Comparison of ENCODE assay signal across 13 cellular contexts in genomic region chr12:12405882-12406281, GRCh38. TPM values are rescaled to one million over a fixed set of nuclear protein-coding genes. Genes with fewer than 3 reads are reported as not detected.
A peak's percentile ranks its signal among the peaks of the same experiment; 100 is the strongest.
DNase-seq lines count a peak whose midpoint lies in the region; ATAC-seq and TF ChIP-seq lines count a peak whose summit lies in the region.
"Had no signal": no experiment of that assay in that cellular context is flagged by ENCODE, and none has a peak within 500 bp of the region (broad histone marks: within the 10 kb centered on the region; RNA-seq: fewer than 3 reads in every experiment).

No MANE protein-coding gene starts in this region.

- no peaks in the 10 kb centered on the region for H4K20me1 ChIP-seq in SK-N-SH (ENCODE audit: insufficient read depth)

- no peaks in the 10 kb centered on the region for H3K9me2 ChIP-seq in SK-N-SH

- POLR2A ChIA-PET in SK-N-SH (lab: Yijun Ruan, JAX), result no interaction called here

- no peak overlapping the region for H3K9ac ChIP-seq in SK-N-SH

- TF ChIP-seq CTCF in left ventricle myocardium inferior (IDR thresholded peaks at IDR 0.05; ENCODE audit: borderline replicate concordance), result no peak
- TF ChIP-seq CTCF in SK-N-SH (IDR thresholded peaks at IDR 0.05), result no peak

- H3K4me1 ChIP-seq in left ventricle myocardium inferior, result peaks cover 23% of the 10 kb centered on the region
- peaks cover 0 to 5% of the 10 kb centered on the region in 2 experiments; a peak in 2 of 4 replicates for H3K4me1 ChIP-seq in SK-N-SH (ENCODE audit: control insufficient read depth in 1 of 2, insufficient read depth in 2 of 2, low read depth in 1 of 2, low read length in 1 of 2)

- TF ChIP-seq RAD21 in SK-N-SH (IDR thresholded peaks at IDR 0.05; ENCODE audit: low read length), result no peak

- WGBS in SK-N-SH (ENCODE audit: low lambda C conversion rate), result 42% methylated on average over 5 of the region's 5 CpGs

- no peak overlapping the region for H2AFZ ChIP-seq in SK-N-SH (ENCODE audit: low read depth)

- H3K27me3 ChIP-seq in left ventricle myocardium inferior (ENCODE audit: low read depth), result no peaks in the 10 kb centered on the region
- no peaks in the 10 kb centered on the region for H3K27me3 ChIP-seq in SK-N-SH (ENCODE audit: insufficient read depth)
- H3K27me3 ChIP-seq: tibial artery had no signal

- no peak overlapping the region for H3K4me2 ChIP-seq in SK-N-SH

- no peaks in the 10 kb centered on the region for H3F3A ChIP-seq in SK-N-SH (replicated peaks; ENCODE audit: insufficient read depth)

- H3K4me3 ChIP-seq in left ventricle myocardium inferior, result no peak overlapping the region
- no peak overlapping the region for H3K4me3 ChIP-seq in SK-N-SH (ENCODE audit: low read depth in 2 of 2, low read length in 1 of 2)
- H3K4me3 ChIP-seq: SK-N-MC, tibial artery had no signal

- H3K79me2 ChIP-seq in SK-N-SH (ENCODE audit: insufficient read depth), result no peaks in the 10 kb centered on the region

- H3K9me3 ChIP-seq in left ventricle myocardium inferior (replicated peaks) (no peaks in the 10 kb centered on the region), SK-N-SH (no peaks in the 10 kb centered on the region)
- H3K9me3 ChIP-seq: tibial artery had no signal

- H3K27ac ChIP-seq in left ventricle myocardium inferior (replicated peaks) (no peak overlapping the region), cingulate gyrus (ENCODE audit: low read depth, low read length) (peak overlapping the region; percentile 51), SK-N-SH (ENCODE audit: low read depth in 2 of 2, low read length in 1 of 2) (no peak overlapping the region)
- H3K27ac ChIP-seq: SK-N-MC, tibial artery had no signal

- H3K36me3 ChIP-seq in left ventricle myocardium inferior, result no peaks in the 10 kb centered on the region
- H3K36me3 ChIP-seq in SK-N-SH (replicated peaks in 1 of 2; ENCODE audit: control insufficient read depth in 1 of 2, insufficient read depth in 2 of 2, low read length in 1 of 2), result peaks cover 0 to 3% of the 10 kb centered on the region in 2 experiments
- H3K36me3 ChIP-seq: tibial artery had no signal

- no peak for TF ChIP-seq EP300 in SK-N-SH (IDR thresholded peaks at IDR 0.05; ENCODE audit: borderline replicate concordance in 1 of 2, low read depth in 1 of 2, low read length in 1 of 2)

- intact Hi-C loops in left ventricle myocardium inferior (cut with micrococcal nuclease) (no loop called here), cardiac septum (cut with DNase I) (no loop called here)

- CTCF ChIA-PET in SK-N-SH (lab: Yijun Ruan, JAX), result no interaction called here

- ATAC-seq in HG03159 (IDR thresholded peaks at IDR 0.05; ENCODE audit: unreplicated experiment), result no peak

- DNase-seq in left ventricle myocardium inferior (peak; percentile 28), cardiac septum (ENCODE audit: low spot score) (no peak), medulla oblongata (ENCODE audit: extremely low spot score) (peak; percentile 76), SK-N-SH (no peak), NCI-H82 (lab: John Stamatoyannopoulos, UW) (no peak)
- DNase-seq in stimulated activated CD8-positive, alpha-beta memory T cell treated with anti-CD3 and anti-CD28 coated beads, Interleukin-4, amount 100 ng/mL, for 48 hours, result no peak
- DNase-seq: activated CD4-positive, alpha-beta T cell treated with anti-CD3 and anti-CD28 coated beads for 1 hour; foreskin fibroblast; mesenchymal stem cell; tibial artery had no signal

TF ChIP-seq in SK-N-SH, 30 proteins besides CTCF, POLR2A, EP300 and RAD21:
- no peak for TF ChIP-seq ZBTB33 (IDR thresholded peaks at IDR 0.05; ENCODE audit: borderline replicate concordance, low read depth)
- no peak for TF ChIP-seq YY1 (IDR thresholded peaks at IDR 0.05; ENCODE audit: low read depth)
- no peak for TF ChIP-seq GABPA (IDR thresholded peaks at IDR 0.05; ENCODE audit: low read depth)
- no peak for TF ChIP-seq JUND (IDR thresholded peaks at IDR 0.05)
- no peak for TF ChIP-seq CHD2 (IDR thresholded peaks at IDR 0.05; ENCODE audit: low read length, partially characterized antibody)
- no peak for TF ChIP-seq SIN3A (IDR thresholded peaks at IDR 0.05; ENCODE audit: borderline replicate concordance, low read depth, low read length)
- TF ChIP-seq RFX5 (IDR thresholded peaks at IDR 0.05; ENCODE audit: low read length), result no peak
- no peak for TF ChIP-seq EZH2phosphoT487 (IDR thresholded peaks at IDR 0.05; ENCODE audit: borderline replicate concordance, low read depth)
- TF ChIP-seq POLR2AphosphoS5 (IDR thresholded peaks at IDR 0.05; ENCODE audit: low read depth, low read length), result no peak

RNA-seq across cellular contexts. Expression of gene BORCS5, which starts 49.0 kb away (rescaled TPM):
- total RNA-seq in left ventricle myocardium inferior (8.7 TPM), cardiac septum (9.7 TPM)
- polyA plus RNA-seq in SK-N-SH (2012; rRNA removed), result 13.6 and 16.3 TPM in 2 replicates
- 10.4 and 11.8 TPM in 2 replicates for polyA plus RNA-seq in SK-N-SH (2012; cell fraction: cytosol; rRNA removed)
- polyA plus RNA-seq in SK-N-SH (2012; cell fraction: nucleus; rRNA removed), result 10.6 and 13.9 TPM in 2 replicates

RNA-seq across cellular contexts. Expression of gene MANSC1, which starts 55.8 kb away (rescaled TPM):
- total RNA-seq in left ventricle myocardium inferior (8.7 TPM), cardiac septum (9.2 TPM)
- polyA plus RNA-seq in SK-N-SH (2012; rRNA removed), result 2.9 and 3.7 TPM in 2 replicates
- polyA plus RNA-seq in SK-N-SH (2012; cell fraction: cytosol; rRNA removed), result 4.7 and 5.1 TPM in 2 replicates
- polyA plus RNA-seq in SK-N-SH (2012; cell fraction: nucleus; rRNA removed), result 1.2 and 1.7 TPM in 2 replicates

Comparison
In these comparisons a context has a peak if more than half of its experiments do, and no peak if none do; other contexts are left out.
1. DNase-seq: peak in left ventricle myocardium inferior (single experiment) and medulla oblongata (single experiment); none in cardiac septum (single experiment), SK-N-SH (single experiment), stimulated activated CD8-positive, alpha-beta memory T cell treated with anti-CD3 and anti-CD28 coated beads, Interleukin-4, amount 100 ng/mL, for 48 hours (single experiment) and NCI-H82 (single experiment).